ENCODE assay signal across 7 cellular contexts in genomic region chrX:40736170-40736505, GRCh38. TPM values are rescaled to one million over a fixed set of nuclear protein-coding genes. Genes with fewer than 3 reads are reported as not detected.
DNase-seq lines count a peak whose midpoint lies in the region; ATAC-seq and TF ChIP-seq lines count a peak whose summit lies in the region.

No MANE protein-coding gene starts in this region.

- peaks cover 0 to 20% (median 0%) of the 10 kb centered on the region in 4 donors for H3K4me1 ChIP-seq in Peyer's patch
- H3K4me1 ChIP-seq in esophagus (ENCODE audit: control insufficient read depth in 2 of 2, insufficient read depth in 2 of 2, low read length in 1 of 2): no peaks in the 10 kb centered on the region
- H3K4me1 ChIP-seq in neutrophil (ENCODE audit: control insufficient read depth in 1 of 2, insufficient read depth in 1 of 2, low read depth in 1 of 2, low read length in 1 of 2): peaks cover 6 to 24% of the 10 kb centered on the region in 2 experiments

- H3K27me3 ChIP-seq in Peyer's patch (no peaks in the 10 kb centered on the region), esophagus (ENCODE audit: control insufficient read depth in 1 of 2, insufficient read depth in 2 of 2, low read length in 2 of 2) (no peaks in the 10 kb centered on the region), neutrophil (no peaks in the 10 kb centered on the region)

- H3K36me3 ChIP-seq in Peyer's patch: no peaks in the 10 kb centered on the region
- no peaks in the 10 kb centered on the region for H3K36me3 ChIP-seq in esophagus (ENCODE audit: control insufficient read depth in 2 of 2, insufficient read depth in 2 of 2, low read length in 1 of 2)
- H3K36me3 ChIP-seq in neutrophil: no peaks in the 10 kb centered on the region

- H3K27ac ChIP-seq in Peyer's patch: peak overlapping the region; percentile 90 to 98 (median 93)
- H3K27ac ChIP-seq in esophagus (ENCODE audit: low read depth in 2 of 2, low read length in 1 of 2): peak overlapping the region; percentile 96 to 98
- peak overlapping the region; percentile 97 for H3K27ac ChIP-seq in neutrophil

- no peaks in the 10 kb centered on the region for H3K9me3 ChIP-seq in Peyer's patch
- H3K9me3 ChIP-seq in esophagus (ENCODE audit: control insufficient read depth in 2 of 2, insufficient read depth in 1 of 2, low read depth in 1 of 2, low read length in 1 of 2): no peaks in the 10 kb centered on the region
- no peaks in the 10 kb centered on the region for H3K9me3 ChIP-seq in neutrophil

- no peak for TF ChIP-seq POLR2A in Peyer's patch (IDR thresholded peaks at IDR 0.05)

- WGBS in esophagus, 2 donors: 1% methylated on average over 17 of the region's 17 CpGs

- TF ChIP-seq CTCF in Peyer's patch (IDR thresholded peaks at IDR 0.05): no peak
- no peak for TF ChIP-seq CTCF in neutrophil (IDR thresholded peaks at IDR 0.05)

- peak; percentile 7 for ATAC-seq in GM21447 (IDR thresholded peaks at IDR 0.05; ENCODE audit: unreplicated experiment)
- ATAC-seq in GM21723 (IDR thresholded peaks at IDR 0.05; ENCODE audit: unreplicated experiment): no peak
- no peak for ATAC-seq in GM18511 (IDR thresholded peaks at IDR 0.05; ENCODE audit: unreplicated experiment)

- H3K4me3 ChIP-seq in Peyer's patch (peak overlapping the region; percentile 63 to 93 (median 72)), esophagus (ENCODE audit: low read depth in 1 of 2, low read length in 2 of 2) (peak overlapping the region; percentile 65 to 79), neutrophil (ENCODE audit: low read depth in 1 of 2, low read length in 1 of 2) (peak overlapping the region; percentile 64 to 79)

- DNase-seq in Peyer's patch: no peak
- DNase-seq in ecto neural progenitor cell (ENCODE audit: low spot score): no peak

RNA-seq across cellular contexts. Expression of gene MED14, which starts 0.8 kb away (rescaled TPM):
- total RNA-seq in Peyer's patch: 10 to 100 TPM; 33.8 to 98.1 (median 83.2) TPM
- 1 to 10 TPM; 7.4 to 9.8 TPM for polyA plus RNA-seq in esophagus
